8 cellular contexts compared by ENCODE assay signal in the genomic region with DNA sequence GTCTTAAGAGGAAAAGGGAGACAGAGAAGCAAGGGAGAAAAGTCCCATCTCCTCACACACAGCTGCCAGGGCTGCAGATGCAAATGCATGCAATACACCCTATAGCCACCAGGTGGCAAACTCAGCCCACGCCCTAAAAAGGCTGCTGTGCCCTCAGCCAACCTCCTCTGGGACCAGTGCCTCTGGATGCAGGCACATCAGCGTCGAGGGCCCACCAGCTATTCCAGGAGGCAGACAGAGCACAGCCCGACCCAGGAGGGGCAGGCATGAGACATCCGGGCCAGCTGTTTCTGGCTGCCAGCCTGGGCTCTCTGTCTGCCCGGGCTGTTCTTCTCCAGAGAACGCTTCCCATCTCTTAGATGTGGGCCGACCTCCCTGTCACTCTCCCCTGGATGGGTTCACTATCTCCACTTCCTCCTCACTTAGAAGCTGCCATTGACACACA. TPM values are rescaled to one million over a fixed set of nuclear protein-coding genes. Genes with fewer than 3 reads are reported as not detected.
A peak's percentile ranks its signal among the peaks of the same experiment; 100 is the strongest.
DNase-seq lines count a peak whose midpoint lies in the region; ATAC-seq and TF ChIP-seq lines count a peak whose summit lies in the region.

No MANE protein-coding gene starts in this region.

- H3K4me1 Mint-ChIP-seq in neural crest cell, result peaks cover 4% of the 10 kb centered on the region

- no peaks in the 10 kb centered on the region for H3K4me1 ChIP-seq in DOHH2 (ENCODE audit: control insufficient read depth, low read length)

- no peaks in the 10 kb centered on the region for H3K36me3 ChIP-seq in DOHH2 (ENCODE audit: control insufficient read depth, low read length)

- H3K9me3 ChIP-seq in DOHH2 (ENCODE audit: control insufficient read depth, insufficient read depth, low read length), result no peaks in the 10 kb centered on the region

- DNase-seq in KBM-7 (peak; percentile 87), RPMI7951 (ENCODE audit: low read depth) (peak; percentile 64), fibroblast of the aortic adventitia (ENCODE audit: low read depth) (peak; percentile 81), neural crest cell (ENCODE audit: low read depth, low spot score) (peak; percentile 87)
- DNase-seq in activated T-helper 1 cell treated with anti-CD3 and anti-CD28 coated beads, Interleukin-2, amount 50 U/mL, for 16 hours (ENCODE audit: low read depth in 1 of 2, low spot score in 1 of 2), result peak; percentile 52 to 63
- peak; percentile 51 for DNase-seq in stimulated activated naive CD4-positive, alpha-beta T cell treated with Interleukin-2 at 50 U/mL for 16 hours (lab: John Stamatoyannopoulos, UW)

- no peak overlapping the region for H3K27ac ChIP-seq in DOHH2 (ENCODE audit: low read depth, low read length)

- no peak overlapping the region for H3K4me2 ChIP-seq in DOHH2 (ENCODE audit: low read length)

- ATAC-seq in GM21825 (IDR thresholded peaks at IDR 0.05; ENCODE audit: unreplicated experiment), result no peak

- H3K4me3 Mint-ChIP-seq in neural crest cell, result no peak overlapping the region

- H3K79me2 ChIP-seq in DOHH2 (ENCODE audit: control insufficient read depth, low read length), result no peaks in the 10 kb centered on the region

- H3K27me3 ChIP-seq in DOHH2 (ENCODE audit: control insufficient read depth, low read length), result no peaks in the 10 kb centered on the region

- in situ Hi-C loops in KBM-7 (cut with MboI; ENCODE audit: low pct_unique_long_range_greater_than_20kb, low sequenced_read_pairs), result no loop called here

- H3K4me3 ChIP-seq in DOHH2 (ENCODE audit: low read length) (no peak overlapping the region), fibroblast of the aortic adventitia (ENCODE audit: low read depth, low read length) (no peak overlapping the region)

- no peaks in the 10 kb centered on the region for H3K36me3 Mint-ChIP-seq in neural crest cell (ENCODE audit: low read depth)

- no peaks in the 10 kb centered on the region for H3F3A ChIP-seq in DOHH2 (ENCODE audit: control insufficient read depth, insufficient read depth)

- no peaks in the 10 kb centered on the region for H3K9me3 Mint-ChIP-seq in neural crest cell

- H3K27ac Mint-ChIP-seq in neural crest cell (ENCODE audit: unreplicated experiment), result no peak overlapping the region

- H3K27me3 Mint-ChIP-seq in neural crest cell (ENCODE audit: low read depth), result no peaks in the 10 kb centered on the region

- H4K20me1 ChIP-seq in DOHH2 (ENCODE audit: control insufficient read depth, insufficient read depth, low read depth, low read length), result no peaks in the 10 kb centered on the region

- peak; percentile 92 for TF ChIP-seq CTCF in DOHH2 (IDR thresholded peaks at IDR 0.05; ENCODE audit: low read depth, low read length, poor library complexity, severe bottlenecking)
- peak; percentile 99 for TF ChIP-seq CTCF in fibroblast of the aortic adventitia (IDR thresholded peaks at IDR 0.05; ENCODE audit: insufficient read depth, low read length)
- peak; percentile 96 for TF ChIP-seq CTCF in neural crest cell (conservative IDR thresholded peaks at IDR 0.05)

- H3K9me2 ChIP-seq in DOHH2 (replicated peaks; ENCODE audit: control insufficient read depth, low read length), result no peaks in the 10 kb centered on the region

RNA-seq across cellular contexts. Expression of a gene that starts 39.7 kb away (rescaled TPM):
- not detected in 2 replicates for total RNA-seq in RPMI7951 (2014; rRNA removed; shearing (Covaris generic))
- total RNA-seq in fibroblast of the aortic adventitia (ENCODE audit: low replicate concordance), result 0.08 TPM in 1 of 2 replicates, not detected in the other
- 0.19 and 0.27 TPM in 2 replicates for total RNA-seq in neural crest cell
